In the genomic region with DNA sequence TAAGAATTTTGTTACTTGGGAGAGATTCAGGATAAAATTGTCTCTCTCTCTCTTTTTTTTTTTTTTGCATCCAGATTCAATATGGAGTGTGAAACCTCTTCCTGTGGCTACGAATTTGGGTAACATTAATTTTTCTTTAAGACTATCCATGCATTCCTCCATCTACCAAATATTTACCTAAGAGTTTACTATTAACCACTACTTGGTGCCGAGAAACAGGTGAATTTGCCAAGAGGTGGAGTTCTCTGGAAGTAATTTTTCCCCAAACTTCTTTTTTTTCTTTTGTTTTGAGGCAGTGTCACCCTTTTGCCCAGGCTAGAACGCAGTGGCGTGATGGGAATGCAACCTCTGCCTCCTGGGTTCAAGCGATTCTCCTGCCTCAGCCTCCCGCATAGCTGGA, we compare ENCODE assay signal across 34 cellular contexts.
"Had no signal": no experiment of that assay in that cellular context is flagged by ENCODE, and none has a peak within 500 bp of the region (broad histone marks: within the 10 kb centered on the region; RNA-seq: fewer than 3 reads in every experiment).

No MANE protein-coding gene starts in this region.

- H3K4me3 ChIP-seq: MG63 had no signal

- DNase-seq: Karpas-422, Kasumi-1, MG63, MM.1S, MV-4-11, NCI-H1048, NCI-H1092, NCI-H1092 treated with DMSO at 0.1 percent for 48 hours, NCI-H1105, NCI-H1105 treated with DMSO at 0.1 percent for 48 hours, NCI-H1417, NCI-H1417 treated with DMSO at 0.1 percent for 48 hours, NCI-H1436, NCI-H1436 treated with DMSO at 0.1 percent for 48 hours, NCI-H146, NCI-H1694, NCI-H1694 treated with DMSO at 0.1 percent for 48 hours, NCI-H187, NCI-H187 treated with DMSO at 0.1 percent for 48 hours, NCI-H1930, NCI-H2029, NCI-H2029 treated with DMSO at 0.1 percent for 48 hours, NCI-H2081, NCI-H2081 treated with DMSO at 0.1 percent for 48 hours, NCI-H2107, NCI-H2171, NCI-H2171 treated with DMSO at 0.1 percent for 48 hours, NCI-H2227 treated with DMSO at 0.1 percent for 48 hours, NCI-H226, NCI-H345, NCI-H446, NCI-H446 treated with DMSO at 0.1 percent for 48 hours, NCI-H510A, NCI-H510A treated with DMSO at 0.1 percent for 48 hours had no signal

- H3K27me3 ChIP-seq: MG63 had no signal

- H3K36me3 ChIP-seq: MG63 had no signal

- H3K9me3 ChIP-seq: MG63 had no signal
